ENCODE assay signal across 18 cellular contexts in the genomic region with DNA sequence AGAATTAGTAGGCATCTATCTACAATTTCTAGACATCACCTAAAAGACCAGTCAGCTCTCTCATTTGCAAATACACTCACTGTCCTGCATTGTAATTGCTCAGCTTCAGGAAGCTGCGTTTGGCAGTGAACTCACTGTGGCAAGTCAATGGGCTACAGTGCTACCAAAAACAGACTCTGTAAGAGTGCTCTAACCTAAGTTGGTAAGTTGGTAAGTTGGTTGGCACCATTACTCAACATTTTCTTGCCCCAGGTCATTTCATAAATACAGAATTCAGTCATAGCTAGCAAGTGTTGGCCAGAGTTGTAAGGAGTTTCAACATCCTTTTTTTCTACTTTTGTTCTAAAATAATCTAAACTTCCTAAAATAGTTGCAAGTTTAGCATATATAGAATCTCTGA.
A peak's percentile ranks its signal among the peaks of the same experiment; 100 is the strongest.
DNase-seq lines count a peak whose midpoint lies in the region; ATAC-seq, FAIRE-seq and TF ChIP-seq lines count a peak whose summit lies in the region.
"Had no signal": no experiment of that assay in that cellular context is flagged by ENCODE, and none has a peak within 500 bp of the region (broad histone marks: within the 10 kb centered on the region; RNA-seq: fewer than 3 reads in every experiment).

No MANE protein-coding gene starts in this region.

- H3K9ac ChIP-seq in GM23248 (no peak overlapping the region), OCI-LY3 (ENCODE audit: low read length) (no peak overlapping the region)

- no peak for ATAC-seq in GM18520 (IDR thresholded peaks at IDR 0.05; ENCODE audit: unreplicated experiment)
- ATAC-seq: T-cell had no signal

- H3K27me3 ChIP-seq in GM23248 (replicated peaks; ENCODE audit: insufficient read depth), result no peaks in the 10 kb centered on the region
- H3K27me3 ChIP-seq in OCI-LY3 (ENCODE audit: low read depth, low read length), result no peaks in the 10 kb centered on the region
- no peaks in the 10 kb centered on the region for H3K27me3 ChIP-seq in Peyer's patch
- H3K27me3 ChIP-seq: SJCRH30 had no signal

- H3K4me1 ChIP-seq in GM23248 (ENCODE audit: insufficient read depth), result no peaks in the 10 kb centered on the region
- H3K4me1 ChIP-seq in OCI-LY3 (ENCODE audit: low read length), result peaks cover 21% of the 10 kb centered on the region
- no peaks in the 10 kb centered on the region for H3K4me1 ChIP-seq in Peyer's patch
- H3K4me1 ChIP-seq: SJCRH30 had no signal

- H3K79me2 ChIP-seq in GM23248 (ENCODE audit: insufficient read depth) (no peaks in the 10 kb centered on the region), OCI-LY3 (ENCODE audit: low read length) (no peaks in the 10 kb centered on the region)

- H3K9me3 ChIP-seq in GM23248 (ENCODE audit: low read depth) (no peaks in the 10 kb centered on the region), OCI-LY3 (ENCODE audit: insufficient read depth, low read length) (no peaks in the 10 kb centered on the region), Peyer's patch (no peaks in the 10 kb centered on the region)
- H3K9me3 ChIP-seq: SJCRH30 had no signal

- no peak overlapping the region for H3K4me3 Mint-ChIP-seq in activated naive CD4-positive, alpha-beta T cell treated with anti-CD3 and anti-CD28 coated beads, Interleukin-2, amount 10 ng/mL, durations not matched to agents 7 days and 5 days
- H3K4me3 Mint-ChIP-seq: CD4-positive, CD25-positive, alpha-beta regulatory T cell; T-cell had no signal

- 0 out of 2 replicates have a peak, but pooled peaks cover 5% of the 10 kb centered on the region for H3K9me2 ChIP-seq in GM23248 (ENCODE audit: insufficient read depth)

- H3F3A ChIP-seq in GM23248 (ENCODE audit: insufficient read depth), result no peaks in the 10 kb centered on the region; the same call in 1 of the 2 replicates

- H3K27ac Mint-ChIP-seq in activated naive CD4-positive, alpha-beta T cell treated with anti-CD3 and anti-CD28 coated beads, Interleukin-2, amount 10 ng/mL, durations not matched to agents 7 days and 5 days, result no peak overlapping the region
- H3K27ac Mint-ChIP-seq: CD4-positive, CD25-positive, alpha-beta regulatory T cell; T-cell had no signal

- no peak overlapping the region for H3K4me3 ChIP-seq in GM23248
- peak overlapping the region; percentile 47 for H3K4me3 ChIP-seq in OCI-LY3 (ENCODE audit: low read length)
- no peak overlapping the region for H3K4me3 ChIP-seq in epithelial cell of esophagus (ENCODE audit: low read length)
- H3K4me3 ChIP-seq in Peyer's patch, result no peak overlapping the region
- H3K4me3 ChIP-seq: SJCRH30 had no signal

- no peak overlapping the region for H2AFZ ChIP-seq in GM23248
- no peak overlapping the region for H2AFZ ChIP-seq in OCI-LY3 (ENCODE audit: low read depth, low read length)

- no peak for TF ChIP-seq POLR2A in GM12891 (IDR thresholded peaks at IDR 0.05; ENCODE audit: low read depth, low read length)
- no peak for TF ChIP-seq POLR2A in Peyer's patch (IDR thresholded peaks at IDR 0.05)

- TF ChIP-seq CTCF in OCI-LY3 (IDR thresholded peaks at IDR 0.05; ENCODE audit: low read depth, low read length), result no peak
- TF ChIP-seq CTCF in epithelial cell of esophagus (IDR thresholded peaks at IDR 0.05; ENCODE audit: insufficient read depth, low read depth, low read length, missing control alignments), result no peak
- TF ChIP-seq CTCF in Peyer's patch (IDR thresholded peaks at IDR 0.05), result no peak

- WGBS in GM23248 (ENCODE audit: low coverage in 1 of 2, low lambda C conversion rate in 2 of 2, missing lambda C conversion rate in 2 of 2), 2 experiments, result 35 to 64% methylated on average over 1 of the region's 1 CpG

- peak; percentile 74 for FAIRE-seq in GM12891 (lab: Jason Lieb, UNC)

- no peaks in the 10 kb centered on the region for H3K36me3 Mint-ChIP-seq in activated naive CD4-positive, alpha-beta T cell treated with anti-CD3 and anti-CD28 coated beads, Interleukin-2, amount 10 ng/mL, durations not matched to agents 7 days and 5 days
- H3K36me3 Mint-ChIP-seq: CD4-positive, CD25-positive, alpha-beta regulatory T cell; T-cell had no signal

- CTCF ChIA-PET in activated naive CD4-positive, alpha-beta T cell treated with anti-CD3 and anti-CD28 coated beads, Interleukin-2, amount 10 ng/mL, durations not matched to agents 7 days and 5 days (lab: Charles Lee), result no interaction called here

- in situ Hi-C loops in GM23248 (cut with MboI), result no loop called here

- H4K20me1 ChIP-seq in GM23248 (ENCODE audit: insufficient read depth), result no peaks in the 10 kb centered on the region
- H4K20me1 ChIP-seq in OCI-LY3 (ENCODE audit: insufficient read depth, low read length), result no peaks in the 10 kb centered on the region

- H3K27ac ChIP-seq in GM23248 (no peak overlapping the region), OCI-LY3 (ENCODE audit: low read length) (peak overlapping the region; percentile 58), Peyer's patch (no peak overlapping the region)
- H3K27ac ChIP-seq: SJCRH30 had no signal

- H3K9me3 Mint-ChIP-seq in activated naive CD4-positive, alpha-beta T cell treated with anti-CD3 and anti-CD28 coated beads, Interleukin-2, amount 10 ng/mL, durations not matched to agents 7 days and 5 days, result peaks cover 5% of the 10 kb centered on the region

- no peaks in the 10 kb centered on the region for H3K4me1 Mint-ChIP-seq in activated naive CD4-positive, alpha-beta T cell treated with anti-CD3 and anti-CD28 coated beads, Interleukin-2, amount 10 ng/mL, durations not matched to agents 7 days and 5 days
- H3K4me1 Mint-ChIP-seq: T-cell had no signal

- DNase-seq in GM12891 (ENCODE audit: insufficient read length, low spot score), result no peak
- DNase-seq in GM23248, result peak; percentile 11
- DNase-seq in epithelial cell of esophagus (ENCODE audit: low read depth), result peak; percentile 67
- DNase-seq in Peyer's patch, result no peak
- no peak for DNase-seq in activated naive CD4-positive, alpha-beta T cell treated with anti-CD3 and anti-CD28 coated beads, Interleukin-2, amount 10 ng/mL, durations not matched to agents 7 days and 5 days
- DNase-seq: CD4-positive, CD25-positive, alpha-beta regulatory T cell; DMS79; H7; Karpas-422; MM.1S; NCI-H1105 treated with DMSO at 0.1 percent for 48 hours; NCI-H2029 treated with DMSO at 0.1 percent for 48 hours; NCI-H345; NCI-H524; SJCRH30; T-cell had no signal

- no peaks in the 10 kb centered on the region for H3K36me3 ChIP-seq in GM23248 (ENCODE audit: low read depth)
- no peaks in the 10 kb centered on the region for H3K36me3 ChIP-seq in OCI-LY3 (replicated peaks; ENCODE audit: low read depth, low read length)
- no peaks in the 10 kb centered on the region for H3K36me3 ChIP-seq in Peyer's patch
- H3K36me3 ChIP-seq: SJCRH30 had no signal

- no peaks in the 10 kb centered on the region for H3K27me3 Mint-ChIP-seq in activated naive CD4-positive, alpha-beta T cell treated with anti-CD3 and anti-CD28 coated beads, Interleukin-2, amount 10 ng/mL, durations not matched to agents 7 days and 5 days
- H3K27me3 Mint-ChIP-seq: CD4-positive, CD25-positive, alpha-beta regulatory T cell; T-cell had no signal

- H3K4me2 ChIP-seq in GM23248 (ENCODE audit: unreplicated experiment) (no peak overlapping the region), OCI-LY3 (ENCODE audit: low read length) (peak overlapping the region; percentile 70)

TF ChIP-seq in GM12891, 5 proteins besides CTCF, POLR2A, EP300 and RAD21:
- TF ChIP-seq POU2F2 (IDR thresholded peaks at IDR 0.05; ENCODE audit: low read depth, low read length), result no peak
- no peak for TF ChIP-seq TAF1 (IDR thresholded peaks at IDR 0.05; ENCODE audit: low read depth, low read length)
- TF ChIP-seq SPI1 (IDR thresholded peaks at IDR 0.05; ENCODE audit: low read depth, low read length), result no peak
- no peak for TF ChIP-seq POLR2AphosphoS5 (IDR thresholded peaks at IDR 0.05; ENCODE audit: low read depth, low read length)
- no peak for TF ChIP-seq PAX5 (IDR thresholded peaks at IDR 0.05; ENCODE audit: insufficient read depth, low read length, severe bottlenecking)

Comparison
In these comparisons a context has a peak if more than half of its experiments do, and no peak if none do; other contexts are left out.
1. DNase-seq: peak in GM23248 (single experiment) and epithelial cell of esophagus (single experiment); none in GM12891 (single experiment), Peyer's patch (0 of 3) and activated naive CD4-positive, alpha-beta T cell treated with anti-CD3 and anti-CD28 coated beads, Interleukin-2, amount 10 ng/mL, durations not matched to agents 7 days and 5 days (single experiment).